1 cellular context compared by ENCODE assay signal in the genomic region with DNA sequence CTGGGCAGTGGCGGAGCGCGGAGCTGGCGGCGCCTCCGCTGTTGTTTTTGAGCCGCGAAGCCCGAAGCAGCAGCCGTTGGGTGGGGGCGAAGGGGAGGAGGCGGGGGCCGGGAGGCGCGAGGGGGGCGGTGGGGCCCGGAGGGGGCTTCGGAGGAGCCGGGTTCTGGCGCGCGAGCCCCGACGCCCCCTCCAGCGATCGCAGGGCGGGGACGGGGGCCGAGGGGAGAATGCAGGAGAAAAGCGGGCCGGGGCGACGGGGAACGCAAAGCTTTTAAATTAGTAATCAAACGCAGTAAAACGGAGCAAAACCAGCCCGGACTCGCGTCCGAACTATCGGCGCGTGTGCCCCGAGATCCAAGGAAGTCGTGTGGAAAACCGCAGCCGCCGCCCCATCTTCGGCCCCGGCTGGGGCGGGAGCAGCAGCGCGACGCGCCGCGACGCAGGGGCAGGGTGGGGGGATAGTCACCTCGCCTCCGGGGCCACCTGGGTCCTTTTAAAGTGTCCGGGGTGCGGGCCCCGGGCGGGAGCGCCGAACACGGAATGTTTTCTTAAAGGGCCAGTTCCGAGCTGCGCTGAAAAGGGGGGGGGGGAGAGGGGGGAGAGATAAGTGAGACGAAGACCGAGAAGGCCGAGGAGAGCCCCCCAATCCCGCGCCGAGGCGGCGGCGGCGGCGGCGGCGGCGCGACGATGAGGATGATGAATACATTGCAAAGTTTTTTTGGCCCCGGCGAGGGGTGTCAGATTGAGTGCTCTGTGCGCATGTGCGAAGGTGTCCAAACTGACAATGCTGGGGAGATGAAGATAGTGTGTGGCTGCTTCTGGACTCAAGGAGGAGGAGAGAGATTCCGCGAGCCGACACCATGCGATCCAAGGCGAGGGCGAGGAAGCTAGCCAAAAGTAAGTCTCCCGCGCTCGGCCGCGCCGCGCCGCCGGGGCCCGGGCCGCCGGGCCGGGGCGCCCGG.
TF ChIP-seq lines count a peak whose summit lies in the region.

A gene (plus strand): TSS at position 804 of the 962 bp plus-strand sequence. CDS start 57 bp downstream, at position 861.

TF ChIP-seq in HepG2, 621 proteins besides CTCF, POLR2A, EP300 and RAD21:
- TF ChIP-seq, protein P1, sequence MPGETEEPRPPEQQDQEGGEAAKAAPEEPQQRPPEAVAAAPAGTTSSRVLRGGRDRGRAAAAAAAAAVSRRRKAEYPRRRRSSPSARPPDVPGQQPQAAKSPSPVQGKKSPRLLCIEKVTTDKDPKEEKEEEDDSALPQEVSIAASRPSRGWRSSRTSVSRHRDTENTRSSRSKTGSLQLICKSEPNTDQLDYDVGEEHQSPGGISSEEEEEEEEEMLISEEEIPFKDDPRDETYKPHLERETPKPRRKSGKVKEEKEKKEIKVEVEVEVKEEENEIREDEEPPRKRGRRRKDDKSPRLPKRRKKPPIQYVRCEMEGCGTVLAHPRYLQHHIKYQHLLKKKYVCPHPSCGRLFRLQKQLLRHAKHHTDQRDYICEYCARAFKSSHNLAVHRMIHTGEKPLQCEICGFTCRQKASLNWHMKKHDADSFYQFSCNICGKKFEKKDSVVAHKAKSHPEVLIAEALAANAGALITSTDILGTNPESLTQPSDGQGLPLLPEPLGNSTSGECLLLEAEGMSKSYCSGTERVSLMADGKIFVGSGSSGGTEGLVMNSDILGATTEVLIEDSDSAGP (CRISPR knock-in tag; IDR thresholded peaks at IDR 0.05; ENCODE audit: borderline replicate concordance) = peak; percentile 26; the same call in 1 of the 2 replicates
- TF ChIP-seq, protein P2, sequence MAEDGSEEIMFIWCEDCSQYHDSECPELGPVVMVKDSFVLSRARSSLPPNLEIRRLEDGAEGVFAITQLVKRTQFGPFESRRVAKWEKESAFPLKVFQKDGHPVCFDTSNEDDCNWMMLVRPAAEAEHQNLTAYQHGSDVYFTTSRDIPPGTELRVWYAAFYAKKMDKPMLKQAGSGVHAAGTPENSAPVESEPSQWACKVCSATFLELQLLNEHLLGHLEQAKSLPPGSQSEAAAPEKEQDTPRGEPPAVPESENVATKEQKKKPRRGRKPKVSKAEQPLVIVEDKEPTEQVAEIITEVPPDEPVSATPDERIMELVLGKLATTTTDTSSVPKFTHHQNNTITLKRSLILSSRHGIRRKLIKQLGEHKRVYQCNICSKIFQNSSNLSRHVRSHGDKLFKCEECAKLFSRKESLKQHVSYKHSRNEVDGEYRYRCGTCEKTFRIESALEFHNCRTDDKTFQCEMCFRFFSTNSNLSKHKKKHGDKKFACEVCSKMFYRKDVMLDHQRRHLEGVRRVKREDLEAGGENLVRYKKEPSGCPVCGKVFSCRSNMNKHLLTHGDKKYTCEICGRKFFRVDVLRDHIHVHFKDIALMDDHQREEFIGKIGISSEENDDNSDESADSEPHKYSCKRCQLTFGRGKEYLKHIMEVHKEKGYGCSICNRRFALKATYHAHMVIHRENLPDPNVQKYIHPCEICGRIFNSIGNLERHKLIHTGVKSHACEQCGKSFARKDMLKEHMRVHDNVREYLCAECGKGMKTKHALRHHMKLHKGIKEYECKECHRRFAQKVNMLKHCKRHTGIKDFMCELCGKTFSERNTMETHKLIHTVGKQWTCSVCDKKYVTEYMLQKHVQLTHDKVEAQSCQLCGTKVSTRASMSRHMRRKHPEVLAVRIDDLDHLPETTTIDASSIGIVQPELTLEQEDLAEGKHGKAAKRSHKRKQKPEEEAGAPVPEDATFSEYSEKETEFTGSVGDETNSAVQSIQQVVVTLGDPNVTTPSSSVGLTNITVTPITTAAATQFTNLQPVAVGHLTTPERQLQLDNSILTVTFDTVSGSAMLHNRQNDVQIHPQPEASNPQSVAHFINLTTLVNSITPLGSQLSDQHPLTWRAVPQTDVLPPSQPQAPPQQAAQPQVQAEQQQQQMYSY (CRISPR knock-in tag; IDR thresholded peaks at IDR 0.05) = no peak
- TF ChIP-seq ZFYVE20 (CRISPR knock-in tag; IDR thresholded peaks at IDR 0.05; ENCODE audit: borderline replicate concordance, low read depth) = no peak
- no peak for TF ChIP-seq ZNF441 (CRISPR knock-in tag; IDR thresholded peaks at IDR 0.05; ENCODE audit: borderline replicate concordance)
- TF ChIP-seq ZBTB38 (CRISPR knock-in tag; IDR thresholded peaks at IDR 0.05) = 0 out of 2 replicates have a peak, but pooled peaks have one; percentile 34
